In genomic region chr5:75717082-75717922, GRCh38 we compare ENCODE assay signal across 1 cellular context.
A peak's percentile ranks its signal among the peaks of the same experiment; 100 is the strongest.
TF ChIP-seq lines count a peak whose summit lies in the region.

Gene POC5 (minus strand): TSS chr5:75717437. CDS start chr5:75712937, 4,500 bp downstream.

TF ChIP-seq in HepG2, 621 proteins besides CTCF, POLR2A, EP300 and RAD21 (continued from another document and continues in another):
- TF ChIP-seq MAZ (IDR thresholded peaks at IDR 0.05; ENCODE audit: borderline replicate concordance, low read depth, low read length), result no peak
- TF ChIP-seq MAZ (CRISPR knock-in tag; IDR thresholded peaks at IDR 0.05; ENCODE audit: low read depth), result 0 out of 2 replicates have a peak, but pooled peaks have one; percentile 43
- TF ChIP-seq LBX2 (CRISPR knock-in tag; IDR thresholded peaks at IDR 0.05; ENCODE audit: borderline replicate concordance), result no peak
- TF ChIP-seq POLR2AphosphoS5 (IDR thresholded peaks at IDR 0.05; ENCODE audit: low read depth, low read length), result peak; percentile 91
- TF ChIP-seq ELK4 (CRISPR knock-in tag; IDR thresholded peaks at IDR 0.05; ENCODE audit: borderline replicate concordance), result no peak
- peak; percentile 16 for TF ChIP-seq IRF2 (CRISPR knock-in tag; IDR thresholded peaks at IDR 0.05)
- TF ChIP-seq ZNF569 (CRISPR knock-in tag; IDR thresholded peaks at IDR 0.05; ENCODE audit: borderline replicate concordance), result 0 out of 2 replicates have a peak, but pooled peaks have one; percentile 53
- peak; percentile 62; the same call in 1 of the 2 replicates for TF ChIP-seq MXD1 (CRISPR knock-in tag; IDR thresholded peaks at IDR 0.05)
- 0 out of 2 replicates have a peak, but pooled peaks have one; percentile 41 for TF ChIP-seq STAT5B (CRISPR knock-in tag; IDR thresholded peaks at IDR 0.05)
- TF ChIP-seq SP4 (CRISPR knock-in tag; IDR thresholded peaks at IDR 0.05), result peak; percentile 92
- TF ChIP-seq NFIC (IDR thresholded peaks at IDR 0.05; ENCODE audit: low read length), result no peak
- TF ChIP-seq ZNF124 (CRISPR knock-in tag; IDR thresholded peaks at IDR 0.05), result no peak
- peak; percentile 85 for TF ChIP-seq TAF1 (CRISPR knock-in tag; IDR thresholded peaks at IDR 0.05)
- no peak for TF ChIP-seq ZNF781 (CRISPR knock-in tag; IDR thresholded peaks at IDR 0.05; ENCODE audit: borderline replicate concordance, not compliant biosample characterization)
- peak; percentile 72; the same call in 1 of the 2 replicates for TF ChIP-seq KDM2A (CRISPR knock-in tag; IDR thresholded peaks at IDR 0.05; ENCODE audit: borderline replicate concordance, low read depth)
- peak; percentile 89 for TF ChIP-seq MEIS1 (CRISPR knock-in tag; IDR thresholded peaks at IDR 0.05; ENCODE audit: borderline replicate concordance)
- no peak for TF ChIP-seq SMAD1 (CRISPR knock-in tag; IDR thresholded peaks at IDR 0.05; ENCODE audit: borderline replicate concordance, low read depth)
- TF ChIP-seq KMT2B (CRISPR knock-in tag; IDR thresholded peaks at IDR 0.05), result peak; percentile 79; the same call in 1 of the 2 replicates
- TF ChIP-seq KLF12 (CRISPR knock-in tag; IDR thresholded peaks at IDR 0.05; ENCODE audit: borderline replicate concordance), result peak; percentile 32; the same call in 1 of the 2 replicates
- peak; percentile 56; the same call in 1 of the 2 replicates for TF ChIP-seq DZIP1 (CRISPR knock-in tag; IDR thresholded peaks at IDR 0.05)
- TF ChIP-seq PHF20 (CRISPR knock-in tag; IDR thresholded peaks at IDR 0.05), result peak; percentile 82
- TF ChIP-seq KLF13 (CRISPR knock-in tag; IDR thresholded peaks at IDR 0.05), result 0 out of 2 replicates have a peak, but pooled peaks have one; percentile 31
- TF ChIP-seq MLX (CRISPR knock-in tag; IDR thresholded peaks at IDR 0.05), result no peak
- no peak for TF ChIP-seq ATF6 (CRISPR knock-in tag; conservative IDR thresholded peaks at IDR 0.05)
- peak; percentile 27; the same call in 1 of the 2 replicates for TF ChIP-seq FOXC1 (CRISPR knock-in tag; IDR thresholded peaks at IDR 0.05; ENCODE audit: borderline replicate concordance)
- peak; percentile 41; the same call in 1 of the 2 replicates for TF ChIP-seq KLF9 (CRISPR knock-in tag; IDR thresholded peaks at IDR 0.05; ENCODE audit: low read depth)
- 0 out of 2 replicates have a peak, but pooled peaks have one; percentile 41 for TF ChIP-seq KDM5B (CRISPR knock-in tag; IDR thresholded peaks at IDR 0.05; ENCODE audit: borderline replicate concordance)
- peak; percentile 78 for TF ChIP-seq GABPA (IDR thresholded peaks at IDR 0.05; ENCODE audit: low read depth, low read length)
- peak; percentile 90 for TF ChIP-seq GABPA (CRISPR knock-in tag; IDR thresholded peaks at IDR 0.05; ENCODE audit: low read depth)
- peak; percentile 88 for TF ChIP-seq ELF1 (CRISPR knock-in tag; IDR thresholded peaks at IDR 0.05)
- 0 out of 2 replicates have a peak, but pooled peaks have one; percentile 9 for TF ChIP-seq ZNF563 (CRISPR knock-in tag; IDR thresholded peaks at IDR 0.05)
- no peak for TF ChIP-seq KDM1A (CRISPR knock-in tag; IDR thresholded peaks at IDR 0.05)
- TF ChIP-seq BRF2 (CRISPR knock-in tag; IDR thresholded peaks at IDR 0.05), result peak; percentile 53; the same call in 1 of the 2 replicates
- no peak for TF ChIP-seq ZMAT3 (CRISPR knock-in tag; conservative IDR thresholded peaks at IDR 0.05)
- TF ChIP-seq IRF9 (CRISPR knock-in tag; IDR thresholded peaks at IDR 0.05; ENCODE audit: borderline replicate concordance), result 0 out of 2 replicates have a peak, but pooled peaks have one; percentile 19
- TF ChIP-seq ZBTB21 (CRISPR knock-in tag; IDR thresholded peaks at IDR 0.05), result 0 out of 2 replicates have a peak, but pooled peaks have one; percentile 18
- TF ChIP-seq SNAPC2 (CRISPR knock-in tag; IDR thresholded peaks at IDR 0.05), result peak; percentile 92
- TF ChIP-seq HOXD1 (CRISPR knock-in tag; IDR thresholded peaks at IDR 0.05), result peak; percentile 14; the same call in 1 of the 2 replicates
- TF ChIP-seq GATAD1 (CRISPR knock-in tag; IDR thresholded peaks at IDR 0.05), result peak; percentile 93
- peak; percentile 76 for TF ChIP-seq MYPOP (CRISPR knock-in tag; IDR thresholded peaks at IDR 0.05)
- TF ChIP-seq ZBTB43 (CRISPR knock-in tag; conservative IDR thresholded peaks at IDR 0.05), result peak; percentile 10; the same call in 1 of the 2 replicates
- TF ChIP-seq ZNF234 (CRISPR knock-in tag; conservative IDR thresholded peaks at IDR 0.05), result no peak
- TF ChIP-seq MTA1 (CRISPR knock-in tag; IDR thresholded peaks at IDR 0.05; ENCODE audit: borderline replicate concordance), result 0 out of 2 replicates have a peak, but pooled peaks have one; percentile 22
- TF ChIP-seq THAP11 (CRISPR knock-in tag; IDR thresholded peaks at IDR 0.05), result peak; percentile 87
- no peak for TF ChIP-seq RBM22 (optimal IDR thresholded peaks at IDR 0.05; ENCODE audit: low read length)
- TF ChIP-seq KMT2A (CRISPR knock-in tag; IDR thresholded peaks at IDR 0.05), result peak; percentile 75; the same call in 1 of the 2 replicates
- TF ChIP-seq PBX2 (CRISPR knock-in tag; IDR thresholded peaks at IDR 0.05), result no peak
- 0 out of 2 replicates have a peak, but pooled peaks have one; percentile 21 for TF ChIP-seq ZBTB7B (CRISPR knock-in tag; IDR thresholded peaks at IDR 0.05)
- TF ChIP-seq ZNF17 (CRISPR knock-in tag; IDR thresholded peaks at IDR 0.05), result no peak
- TF ChIP-seq ARID3A (IDR thresholded peaks at IDR 0.05; ENCODE audit: low read depth, low read length), result no peak
- TF ChIP-seq SATB2 (CRISPR knock-in tag; IDR thresholded peaks at IDR 0.05), result no peak
